Comparison of ENCODE assay signal across 9 cellular contexts in genomic region chr6:55528624-55529023, GRCh38. TPM values are rescaled to one million over a fixed set of nuclear protein-coding genes. Genes with fewer than 3 reads are reported as not detected.
A peak's percentile ranks its signal among the peaks of the same experiment; 100 is the strongest.
DNase-seq lines count a peak whose midpoint lies in the region; ATAC-seq and TF ChIP-seq lines count a peak whose summit lies in the region.
"Had no signal": no experiment of that assay in that cellular context is flagged by ENCODE, and none has a peak within 500 bp of the region (broad histone marks: within the 10 kb centered on the region; RNA-seq: fewer than 3 reads in every experiment).

No MANE protein-coding gene starts in this region.

- no peak overlapping the region for H3K9ac ChIP-seq in OCI-LY1 (ENCODE audit: low read length)

- H4K20me1 ChIP-seq in OCI-LY1 (ENCODE audit: insufficient read depth, low read length) = no peaks in the 10 kb centered on the region

- H3K9me2 ChIP-seq in OCI-LY1 (ENCODE audit: low read depth, low read length) = no peaks in the 10 kb centered on the region

- no peak overlapping the region for H3K27ac ChIP-seq in OCI-LY1 (ENCODE audit: low read depth, low read length, poor library complexity, severe bottlenecking)
- H3K27ac ChIP-seq in foreskin keratinocyte = peak overlapping the region; percentile 9

- peak; percentile 77 for ATAC-seq in foreskin keratinocyte
- no peak for ATAC-seq in HG03097 (IDR thresholded peaks at IDR 0.05; ENCODE audit: low FRiP score, unreplicated experiment)
- no peak for ATAC-seq in left cardiac atrium

- H3K4me2 ChIP-seq in OCI-LY1 (ENCODE audit: low read length) = no peak overlapping the region

- intact Hi-C loops in left cardiac atrium (cut with DNase I) = no loop called here

- no peaks in the 10 kb centered on the region for H3K27me3 Mint-ChIP-seq in HFFc6 (ENCODE audit: insufficient read depth)

- peak; percentile 49 for TF ChIP-seq CTCF in GM12864 (IDR thresholded peaks at IDR 0.05; ENCODE audit: low read depth, low read length, missing control alignments)
- TF ChIP-seq CTCF in HFFc6 (IDR thresholded peaks at IDR 0.05) = peak; percentile 29; the same call in 1 of the 2 replicates
- peak; percentile 52; the same call in 1 of the 2 replicates for TF ChIP-seq CTCF in OCI-LY1 (IDR thresholded peaks at IDR 0.05; ENCODE audit: low read length)
- TF ChIP-seq CTCF in foreskin keratinocyte (conservative IDR thresholded peaks at IDR 0.05) = peak; percentile 68

- H3K79me2 ChIP-seq in OCI-LY1 (ENCODE audit: insufficient read depth, low read length) = no peaks in the 10 kb centered on the region

- H3K9me3 Mint-ChIP-seq in HFFc6 = no peaks in the 10 kb centered on the region

- H3K27ac Mint-ChIP-seq in HFFc6 = no peak overlapping the region

- no peaks in the 10 kb centered on the region for H3F3A ChIP-seq in OCI-LY1 (ENCODE audit: insufficient read depth, low read length)

- H3K4me3 ChIP-seq in GM12864 (ENCODE audit: low read depth, low read length) = no peak overlapping the region
- no peak overlapping the region for H3K4me3 ChIP-seq in OCI-LY1 (ENCODE audit: low read depth, low read length, poor library complexity, severe bottlenecking)

- no peaks in the 10 kb centered on the region for H3K27me3 ChIP-seq in OCI-LY1 (ENCODE audit: insufficient read depth, low read length)
- H3K27me3 ChIP-seq in foreskin keratinocyte = no peaks in the 10 kb centered on the region

- H3K36me3 Mint-ChIP-seq in HFFc6 (ENCODE audit: low read depth) = no peaks in the 10 kb centered on the region

- H3K9me3 ChIP-seq in OCI-LY1 (ENCODE audit: low read length) = no peaks in the 10 kb centered on the region

- no peak overlapping the region for H2AFZ ChIP-seq in OCI-LY1 (ENCODE audit: low read length)

- DNase-seq in GM12864 (ENCODE audit: low read depth) (peak; percentile 18), HFFc6 (peak; percentile 2), foreskin keratinocyte (peak; percentile 44 to 55), epidermal melanocyte (ENCODE audit: insufficient read length, low spot score) (no peak), NCI-H2107 (lab: John Stamatoyannopoulos, UW) (no peak), left cardiac atrium (no peak)

- H3K4me1 ChIP-seq in OCI-LY1 (ENCODE audit: insufficient read depth, low read length, severe bottlenecking) = no peaks in the 10 kb centered on the region
- H3K4me1 ChIP-seq in foreskin keratinocyte = no peaks in the 10 kb centered on the region

- H3K36me3 ChIP-seq in OCI-LY1 (ENCODE audit: insufficient read depth, low read length) = no peaks in the 10 kb centered on the region

- no peaks in the 10 kb centered on the region for H3K4me1 Mint-ChIP-seq in HFFc6 (ENCODE audit: low read depth)

- H3K4me3 Mint-ChIP-seq in HFFc6 = no peak overlapping the region

RNA-seq across cellular contexts. Expression of gene HMGCLL1, which starts 50.4 kb away (rescaled TPM):
- not detected for total RNA-seq in HFFc6 (2021; fragmentation: NEBNext Ultra II Directional; extraction: Animal tissue kit (Norgen Biotek cat#: 25700))
- total RNA-seq in foreskin keratinocyte (not detected in 2 replicates), left cardiac atrium (1 to 10 TPM; 1.2 to 2.4 TPM)
- polyA plus RNA-seq in foreskin keratinocyte = 0.04 TPM in 1 of 2 replicates, not detected in the other
- total RNA-seq: mononuclear cell had no signal

Comparison
In these comparisons a context has a peak if more than half of its experiments do, and no peak if none do; other contexts are left out.
1. DNase-seq: peak in GM12864 (single experiment), HFFc6 (single experiment) and foreskin keratinocyte (2 of 2); none in epidermal melanocyte (single experiment), NCI-H2107 (single experiment) and left cardiac atrium (single experiment).
2. Peak in every context shown above with its lines, with median percentiles within 50 percentile points of each other: CTCF ChIP-seq.